7 cellular contexts compared by ENCODE assay signal in the genomic region with DNA sequence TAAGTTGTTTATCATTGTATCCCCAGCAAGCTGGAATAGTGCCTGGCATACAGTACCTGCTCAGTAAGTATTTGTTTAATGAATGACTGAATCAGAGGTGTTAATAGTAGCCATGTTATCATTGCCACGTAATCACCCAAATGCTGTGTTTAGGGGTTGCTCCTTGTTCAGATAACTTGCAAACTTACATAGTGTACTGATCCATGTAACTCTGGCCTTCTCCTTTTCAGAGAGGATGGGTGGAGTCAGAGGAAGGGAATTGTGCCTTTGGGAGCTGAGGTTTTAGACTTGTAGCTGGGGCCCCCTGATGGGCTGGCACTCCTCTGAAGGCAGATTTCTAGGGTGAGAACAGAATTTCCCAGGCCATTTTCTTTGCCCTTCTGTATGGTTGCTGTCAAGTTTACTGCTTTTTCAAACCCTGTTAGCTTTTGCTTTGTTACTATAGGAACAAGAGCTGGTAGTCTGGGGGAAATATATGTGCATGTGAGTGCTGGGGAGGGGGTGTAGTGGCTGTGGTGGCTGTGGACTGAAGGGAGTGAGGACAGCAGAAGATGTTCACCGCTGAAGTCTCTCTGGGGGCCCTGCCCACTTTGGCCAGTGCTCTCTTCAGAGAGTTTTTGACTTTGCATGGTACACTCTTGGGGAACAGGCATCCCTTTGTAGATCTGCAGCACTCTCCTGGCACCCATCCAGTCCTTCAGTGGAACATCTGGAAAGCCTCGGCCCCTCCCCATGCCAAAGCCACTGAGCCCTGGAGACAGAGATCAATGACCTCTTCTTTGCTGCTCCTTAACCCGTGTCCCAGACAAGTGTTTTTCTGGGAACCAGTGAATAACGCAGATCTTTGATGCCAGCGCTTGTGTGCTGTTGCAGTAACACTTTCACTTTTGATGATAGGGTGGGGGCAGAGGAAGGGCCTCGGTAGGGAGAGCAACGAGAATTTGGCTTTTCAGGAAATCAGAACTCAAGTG.
A peak's percentile ranks its signal among the peaks of the same experiment; 100 is the strongest.
DNase-seq lines count a peak whose midpoint lies in the region; ATAC-seq, FAIRE-seq and TF ChIP-seq lines count a peak whose summit lies in the region.

No MANE protein-coding gene starts in this region.

- no peak for FAIRE-seq in bronchial epithelial cell (lab: Jason Lieb, UNC)

- ATAC-seq in GM18511 (IDR thresholded peaks at IDR 0.05; ENCODE audit: unreplicated experiment) = peak; percentile 50

- 16 to 27% methylated on average over 8 of the region's 8 CpGs for WGBS in lower leg skin, 2 donors

- no peaks in the 10 kb centered on the region for H3K36me3 ChIP-seq in bronchial epithelial cell (ENCODE audit: control insufficient read depth, insufficient read depth, low read length)

- intact Hi-C loops in lower leg skin (cut with DNase I; ENCODE audit: low total_unique reads) = no loop called here

- DNase-seq in NOMO-1 treated with DMSO at 0.1 percent for 48 hours (lab: John Stamatoyannopoulos, UW; ENCODE audit: unreplicated experiment) (peak; percentile 23), bronchial epithelial cell (ENCODE audit: low read depth) (peak; percentile 61), lower leg skin (ENCODE audit: low spot score in 2 of 2) (peak; percentile 48 to 91), substantia nigra (lab: John Stamatoyannopoulos, UW) (peak in 44 of 49 donors; percentile 15 to 90 (median 54)), NCI-H1436 (lab: John Stamatoyannopoulos, UW) (no peak), HK-2 (ENCODE audit: unreplicated experiment) (no peak)

- TF ChIP-seq CTCF in bronchial epithelial cell (IDR thresholded peaks at IDR 0.05; ENCODE audit: insufficient read depth, low read length, severe bottlenecking) (no peak), lower leg skin (IDR thresholded peaks at IDR 0.05) (no peak)

- H3K27ac ChIP-seq in substantia nigra (ENCODE audit: low read depth, low read length, poor library complexity, severe bottlenecking) = peak overlapping the region; percentile 17

- H3K27me3 ChIP-seq in bronchial epithelial cell (ENCODE audit: control insufficient read depth, insufficient read depth, low read length) = no peaks in the 10 kb centered on the region

- TF ChIP-seq POLR2A in lower leg skin (IDR thresholded peaks at IDR 0.05) = no peak

- H3K4me3 ChIP-seq in bronchial epithelial cell (ENCODE audit: low read depth, low read length) (no peak overlapping the region), lower leg skin (ENCODE audit: low read depth, poor library complexity, severe bottlenecking) (no peak overlapping the region)

Comparison
In these comparisons a context has a peak if more than half of its experiments do, and no peak if none do; other contexts are left out.
1. DNase-seq: peak in NOMO-1 treated with DMSO at 0.1 percent for 48 hours (single experiment), bronchial epithelial cell (single experiment), lower leg skin (2 of 2) and substantia nigra (44 of 49); none in NCI-H1436 (single experiment) and HK-2 (single experiment).